ENCODE assay signal across 8 cellular contexts in the genomic region with DNA sequence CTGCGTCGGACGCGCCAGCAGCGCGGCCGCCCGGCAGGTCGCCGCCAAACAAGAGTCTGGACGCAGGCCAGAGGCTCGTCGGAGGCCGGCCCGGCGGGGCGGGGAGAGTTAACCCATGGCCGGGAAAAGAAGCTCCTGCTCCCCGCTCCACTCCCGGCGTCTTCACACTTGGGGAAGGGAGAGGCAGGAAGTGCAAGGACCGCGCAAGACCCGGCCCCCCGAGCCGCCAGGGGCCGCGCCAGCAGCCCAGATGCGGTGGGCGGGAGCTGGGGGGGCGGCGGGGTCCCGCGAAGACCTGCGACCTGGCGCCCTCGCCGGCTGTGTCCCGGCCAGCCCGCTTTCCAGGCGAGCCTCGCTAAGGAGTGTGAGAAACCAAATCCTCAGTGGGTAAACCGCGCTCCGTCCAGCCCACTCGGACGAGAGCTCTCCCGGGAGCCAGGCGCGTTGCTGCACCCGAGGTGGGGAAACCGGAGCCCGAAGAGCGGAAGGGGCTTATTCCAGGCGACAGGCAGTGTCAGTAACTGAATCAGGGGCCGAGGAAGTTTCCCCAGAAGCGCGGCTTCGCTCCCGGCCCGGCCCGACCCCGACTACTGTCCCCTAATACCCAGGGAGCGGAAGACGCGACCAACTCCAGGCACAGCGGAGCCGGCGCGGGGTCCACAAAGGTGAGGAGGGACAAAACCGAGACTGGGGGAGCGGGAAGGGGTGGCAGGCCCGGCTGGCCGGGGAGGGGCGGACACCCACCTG. TPM values are rescaled to one million over a fixed set of nuclear protein-coding genes. Genes with fewer than 3 reads are reported as not detected.
DNase-seq lines count a peak whose midpoint lies in the region; ATAC-seq and TF ChIP-seq lines count a peak whose summit lies in the region.

No MANE protein-coding gene starts in this region.

- no peak overlapping the region for H2AFZ ChIP-seq in OCI-LY7 (ENCODE audit: low read length)

- H3K9me2 ChIP-seq in OCI-LY7 (ENCODE audit: insufficient read depth, low read length): no peaks in the 10 kb centered on the region

- CTCF ChIA-PET in OCI-LY7 (lab: Charles Lee; ENCODE audit: unreplicated experiment): no interaction called here

- no TSS peak for BruUV-seq in OCI-LY7 (replicated peaks; lab: Mats Ljungman, UMichigan)

- no peaks in the 10 kb centered on the region for H3K9me3 ChIP-seq in BE2C
- H3K9me3 ChIP-seq in OCI-LY7 (ENCODE audit: low read length): no peaks in the 10 kb centered on the region; the same call in 1 of the 2 replicates

- peak; percentile 74 for DNase-seq in BE2C
- no peak for DNase-seq in OCI-LY7 (ENCODE audit: low spot score)
- DNase-seq in choroid plexus epithelial cell (ENCODE audit: low read depth): peak; percentile 44
- peak; percentile 81 for DNase-seq in left kidney (ENCODE audit: low read depth, low spot score)
- DNase-seq in substantia nigra (lab: John Stamatoyannopoulos, UW): peak in 9 of 49 donors; percentile 13 to 40 (median 31)
- DNase-seq in activated effector memory CD4-positive, alpha-beta T cell treated with Interleukin-2 at 50 U/mL for 16 hours: no peak
- no peak for DNase-seq in COLO668 (lab: John Stamatoyannopoulos, UW; ENCODE audit: unreplicated experiment)

- peak; percentile 36 for ATAC-seq in GM19438 (IDR thresholded peaks at IDR 0.05; ENCODE audit: low read depth, unreplicated experiment)

- H3K27ac ChIP-seq in OCI-LY7 (ENCODE audit: low read depth, low read length, poor library complexity, severe bottlenecking) (no peak overlapping the region), substantia nigra (ENCODE audit: low read depth, low read length, poor library complexity, severe bottlenecking) (peak overlapping the region; percentile 42)

- no peaks in the 10 kb centered on the region for H4K20me1 ChIP-seq in OCI-LY7 (ENCODE audit: insufficient read depth, low read length)

- peak overlapping the region; percentile 90 for H3K4me3 ChIP-seq in BE2C (ENCODE audit: low read depth, low read length)
- peak overlapping the region; percentile 56 for H3K4me3 ChIP-seq in OCI-LY7 (ENCODE audit: low read depth, low read length, poor library complexity, severe bottlenecking)
- peak overlapping the region; percentile 65 for H3K4me3 ChIP-seq in choroid plexus epithelial cell (ENCODE audit: low read depth, low read length)

- peak overlapping the region; percentile 63 for H3K4me2 ChIP-seq in OCI-LY7 (ENCODE audit: low read length)

- H3K4me1 ChIP-seq in BE2C (no peaks in the 10 kb centered on the region; the same call in 1 of the 2 replicates), OCI-LY7 (ENCODE audit: insufficient read depth, low read length, poor library complexity, severe bottlenecking) (peaks cover 9% of the 10 kb centered on the region)

- H3K36me3 ChIP-seq in BE2C: no peaks in the 10 kb centered on the region
- no peaks in the 10 kb centered on the region for H3K36me3 ChIP-seq in OCI-LY7 (ENCODE audit: insufficient read depth, low read length)

- no peaks in the 10 kb centered on the region for H3K79me2 ChIP-seq in OCI-LY7 (ENCODE audit: insufficient read depth, low read depth, low read length)

- TF ChIP-seq CTCF in BE2C (IDR thresholded peaks at IDR 0.05; ENCODE audit: low read depth, low read length): no peak
- no peak for TF ChIP-seq CTCF in OCI-LY7 (conservative IDR thresholded peaks at IDR 0.05; ENCODE audit: low read length)
- TF ChIP-seq CTCF in choroid plexus epithelial cell (conservative IDR thresholded peaks at IDR 0.05; ENCODE audit: low read depth, low read length): no peak

- POLR2A ChIA-PET in OCI-LY7 (lab: Charles Lee): no interaction called here

- intact Hi-C loops in OCI-LY7 (cut with micrococcal nuclease; ENCODE audit: unreplicated experiment): loop anchor here (1.0 kb wide), 1 partner anchor 49 kb away; no protein-coding TSS in a partner anchor

- H3K27me3 ChIP-seq in BE2C: no peaks in the 10 kb centered on the region

RNA-seq across cellular contexts. Expression of gene ADAMTS7, which starts 0.7 kb away (rescaled TPM):
- 25.4 TPM for polyA plus RNA-seq in BE2C (2012; ENCODE audit: insufficient read depth, insufficient read length, low read depth)
- 0.13 and 0.19 TPM in 2 replicates for total RNA-seq in OCI-LY7 (2014; rRNA removed; shearing (Covaris generic))
- total RNA-seq in OCI-LY7 (2022): 0.08 and 0.11 TPM in 2 replicates

Comparison
In these comparisons a context has a peak if more than half of its experiments do, and no peak if none do; other contexts are left out.
1. DNase-seq: peak in BE2C (single experiment), choroid plexus epithelial cell (single experiment) and left kidney (single experiment); none in OCI-LY7 (single experiment), activated effector memory CD4-positive, alpha-beta T cell treated with Interleukin-2 at 50 U/mL for 16 hours (single experiment) and COLO668 (single experiment).
2. Peak in every context shown above with its lines, with median percentiles within 50 percentile points of each other: H3K4me3 ChIP-seq.